ENCODE assay signal across 25 cellular contexts in genomic region chr4:126954537-126955291, GRCh38.
"Had no signal": no experiment of that assay in that cellular context is flagged by ENCODE, and none has a peak within 500 bp of the region (broad histone marks: within the 10 kb centered on the region; RNA-seq: fewer than 3 reads in every experiment).

No MANE protein-coding gene starts in this region.

- H3K36me3 ChIP-seq: left lung, pancreas, stomach, suprapubic skin, tibial nerve had no signal

- H3K4me1 ChIP-seq: body of pancreas, left lung, pancreas, psoas muscle, stomach, suprapubic skin, tibial nerve had no signal

- H3K27me3 ChIP-seq: body of pancreas, left lung, pancreas, stomach, suprapubic skin, tibial nerve had no signal

- H3K4me3 ChIP-seq: body of pancreas, left lung, pancreas, psoas muscle, stomach, suprapubic skin, tibial nerve had no signal

- ATAC-seq: activated T-cell treated with anti-CD3 and anti-CD28 coated beads, Interleukin-2, amount 50 U/mL, for 72 hours; body of pancreas; esophagus mucosa; left lung; natural killer cell treated with Interleukin-12 subunit alpha and Interleukin-12 subunit beta and Interleukin-15 and Interleukin-18, amount 100 ng/mL, for 72 hours; pancreas; psoas muscle; right cardiac atrium had no signal

- FAIRE-seq: endothelial cell of umbilical vein, frontal cortex, pancreas had no signal

- DNase-seq: activated CD4-positive, alpha-beta memory T cell treated with anti-CD3 and anti-CD28 coated beads for 36 hours; activated CD4-positive, alpha-beta T cell treated with anti-CD3 and anti-CD28 coated beads for 4 hours; activated CD4-positive, CD25-positive, alpha-beta regulatory T cell; activated effector memory CD4-positive, alpha-beta T cell treated with Interleukin-2 at 50 U/mL for 16 hours; activated naive CD4-positive, alpha-beta T cell treated with anti-CD3 and anti-CD28 coated beads, Interleukin-2, amount 10 ng/mL, durations not matched to agents 7 days and 5 days; activated T-cell treated with anti-CD3 and anti-CD28 coated beads, Interleukin-2, amount 50 U/mL, for 72 hours; body of pancreas; caudate nucleus; effector CD8-positive, alpha-beta T cell; glutamatergic neuron; hippocampal formation; kidney glomerular epithelial cell; midbrain; right cardiac atrium; stimulated activated CD4-positive, alpha-beta T cell treated with anti-CD3 and anti-CD28 coated beads, Interleukin-1b, Interleukin-23, amount 100 ng/mL, for 48 hours; stomach had no signal

- H3K9me3 ChIP-seq: body of pancreas, pancreas, psoas muscle, stomach, suprapubic skin, tibial nerve had no signal

- H3K27ac ChIP-seq: body of pancreas, left lung, pancreas, psoas muscle, stomach, suprapubic skin, tibial nerve had no signal
